1 cellular context compared by ENCODE assay signal in the genomic region with DNA sequence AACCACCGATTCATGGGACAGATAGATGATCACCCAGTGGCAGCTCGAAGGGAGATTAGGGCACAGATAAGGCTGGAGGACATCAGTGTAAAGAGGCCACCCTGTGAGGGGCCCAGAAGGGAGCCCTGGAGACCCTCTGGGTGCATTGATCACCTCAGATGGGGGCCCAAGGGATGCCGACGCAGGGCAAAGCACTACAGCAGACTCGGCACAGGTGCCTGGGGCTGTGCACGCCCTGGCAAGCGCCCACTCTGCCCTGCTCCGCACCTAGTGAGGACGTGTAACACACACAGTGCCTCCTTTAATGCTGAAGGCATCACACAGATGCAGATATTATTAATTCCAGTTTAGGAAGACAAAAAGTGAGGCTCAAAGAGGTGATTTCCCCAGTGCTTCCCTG.
TF ChIP-seq lines count a peak whose summit lies in the region.

No MANE protein-coding gene starts in this region.

TF ChIP-seq in GM12878, 131 proteins besides CTCF, POLR2A, EP300 and RAD21:
- TF ChIP-seq NR2C1 (IDR thresholded peaks at IDR 0.05) = no peak
- TF ChIP-seq BMI1 (IDR thresholded peaks at IDR 0.05; ENCODE audit: borderline replicate concordance) = no peak
- no peak for TF ChIP-seq E2F4 (IDR thresholded peaks at IDR 0.05; ENCODE audit: low read depth, low read length)
- TF ChIP-seq ATF7 (IDR thresholded peaks at IDR 0.05; ENCODE audit: low read depth) = no peak
- no peak for TF ChIP-seq MTA3 (IDR thresholded peaks at IDR 0.05; ENCODE audit: borderline replicate concordance, low read length)
- TF ChIP-seq, protein P1, sequence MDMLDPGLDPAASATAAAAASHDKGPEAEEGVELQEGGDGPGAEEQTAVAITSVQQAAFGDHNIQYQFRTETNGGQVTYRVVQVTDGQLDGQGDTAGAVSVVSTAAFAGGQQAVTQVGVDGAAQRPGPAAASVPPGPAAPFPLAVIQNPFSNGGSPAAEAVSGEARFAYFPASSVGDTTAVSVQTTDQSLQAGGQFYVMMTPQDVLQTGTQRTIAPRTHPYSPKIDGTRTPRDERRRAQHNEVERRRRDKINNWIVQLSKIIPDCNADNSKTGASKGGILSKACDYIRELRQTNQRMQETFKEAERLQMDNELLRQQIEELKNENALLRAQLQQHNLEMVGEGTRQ (IDR thresholded peaks at IDR 0.05; ENCODE audit: borderline replicate concordance, low read depth, low read length) = no peak
- no peak for TF ChIP-seq PML (IDR thresholded peaks at IDR 0.05; ENCODE audit: low read length)
- no peak for TF ChIP-seq CHD2 (IDR thresholded peaks at IDR 0.05; ENCODE audit: borderline replicate concordance, low read depth, low read length)
- no peak for TF ChIP-seq RAD51 (IDR thresholded peaks at IDR 0.05)
- no peak for TF ChIP-seq EED (IDR thresholded peaks at IDR 0.05; ENCODE audit: low read depth)
- no peak for TF ChIP-seq BCL11A (IDR thresholded peaks at IDR 0.05; ENCODE audit: low read depth, low read length)
- no peak for TF ChIP-seq HDGF (IDR thresholded peaks at IDR 0.05)
- TF ChIP-seq, protein P2, sequence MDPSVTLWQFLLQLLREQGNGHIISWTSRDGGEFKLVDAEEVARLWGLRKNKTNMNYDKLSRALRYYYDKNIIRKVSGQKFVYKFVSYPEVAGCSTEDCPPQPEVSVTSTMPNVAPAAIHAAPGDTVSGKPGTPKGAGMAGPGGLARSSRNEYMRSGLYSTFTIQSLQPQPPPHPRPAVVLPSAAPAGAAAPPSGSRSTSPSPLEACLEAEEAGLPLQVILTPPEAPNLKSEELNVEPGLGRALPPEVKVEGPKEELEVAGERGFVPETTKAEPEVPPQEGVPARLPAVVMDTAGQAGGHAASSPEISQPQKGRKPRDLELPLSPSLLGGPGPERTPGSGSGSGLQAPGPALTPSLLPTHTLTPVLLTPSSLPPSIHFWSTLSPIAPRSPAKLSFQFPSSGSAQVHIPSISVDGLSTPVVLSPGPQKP (IDR thresholded peaks at IDR 0.05; ENCODE audit: low read depth, low read length) = no peak
- no peak for TF ChIP-seq ZSCAN29 (IDR thresholded peaks at IDR 0.05)
- TF ChIP-seq ZBTB11 (CRISPR knock-in tag; IDR thresholded peaks at IDR 0.05) = no peak
- no peak for TF ChIP-seq NBN (IDR thresholded peaks at IDR 0.05)
